Comparison of ENCODE assay signal across 1 cellular context in the genomic region with DNA sequence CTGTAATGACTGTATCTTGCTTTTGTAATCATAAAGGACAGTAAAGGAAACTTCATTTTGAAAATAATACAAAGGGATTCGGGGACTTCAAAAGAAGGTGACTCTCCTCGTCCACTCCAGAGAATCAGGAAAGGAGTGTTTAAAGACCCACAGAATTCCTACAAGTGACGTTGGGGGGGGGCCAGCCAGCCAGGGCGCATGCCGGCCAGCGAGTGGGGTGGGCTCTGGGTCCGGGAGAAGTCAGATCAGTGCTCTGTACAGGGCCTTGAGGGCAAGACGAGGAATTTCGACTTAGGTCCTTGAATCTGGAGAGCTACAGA.
TF ChIP-seq lines count a peak whose summit lies in the region.

No MANE protein-coding gene starts in this region.

TF ChIP-seq in GM23338, 12 proteins besides CTCF, POLR2A, EP300 and RAD21 (continued from another document):
- TF ChIP-seq, protein P1, sequence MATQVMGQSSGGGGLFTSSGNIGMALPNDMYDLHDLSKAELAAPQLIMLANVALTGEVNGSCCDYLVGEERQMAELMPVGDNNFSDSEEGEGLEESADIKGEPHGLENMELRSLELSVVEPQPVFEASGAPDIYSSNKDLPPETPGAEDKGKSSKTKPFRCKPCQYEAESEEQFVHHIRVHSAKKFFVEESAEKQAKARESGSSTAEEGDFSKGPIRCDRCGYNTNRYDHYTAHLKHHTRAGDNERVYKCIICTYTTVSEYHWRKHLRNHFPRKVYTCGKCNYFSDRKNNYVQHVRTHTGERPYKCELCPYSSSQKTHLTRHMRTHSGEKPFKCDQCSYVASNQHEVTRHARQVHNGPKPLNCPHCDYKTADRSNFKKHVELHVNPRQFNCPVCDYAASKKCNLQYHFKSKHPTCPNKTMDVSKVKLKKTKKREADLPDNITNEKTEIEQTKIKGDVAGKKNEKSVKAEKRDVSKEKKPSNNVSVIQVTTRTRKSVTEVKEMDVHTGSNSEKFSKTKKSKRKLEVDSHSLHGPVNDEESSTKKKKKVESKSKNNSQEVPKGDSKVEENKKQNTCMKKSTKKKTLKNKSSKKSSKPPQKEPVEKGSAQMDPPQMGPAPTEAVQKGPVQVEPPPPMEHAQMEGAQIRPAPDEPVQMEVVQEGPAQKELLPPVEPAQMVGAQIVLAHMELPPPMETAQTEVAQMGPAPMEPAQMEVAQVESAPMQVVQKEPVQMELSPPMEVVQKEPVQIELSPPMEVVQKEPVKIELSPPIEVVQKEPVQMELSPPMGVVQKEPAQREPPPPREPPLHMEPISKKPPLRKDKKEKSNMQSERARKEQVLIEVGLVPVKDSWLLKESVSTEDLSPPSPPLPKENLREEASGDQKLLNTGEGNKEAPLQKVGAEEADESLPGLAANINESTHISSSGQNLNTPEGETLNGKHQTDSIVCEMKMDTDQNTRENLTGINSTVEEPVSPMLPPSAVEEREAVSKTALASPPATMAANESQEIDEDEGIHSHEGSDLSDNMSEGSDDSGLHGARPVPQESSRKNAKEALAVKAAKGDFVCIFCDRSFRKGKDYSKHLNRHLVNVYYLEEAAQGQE (IDR thresholded peaks at IDR 0.05; ENCODE audit: unreplicated experiment): no peak
- TF ChIP-seq JUNB (IDR thresholded peaks at IDR 0.05; ENCODE audit: unreplicated experiment): no peak
- TF ChIP-seq POLR2AphosphoS5 (IDR thresholded peaks at IDR 0.05; ENCODE audit: low read depth): no peak
- no peak for TF ChIP-seq ZNF114 (CRISPR knock-in tag; IDR thresholded peaks at IDR 0.05)
- TF ChIP-seq, protein P2, sequence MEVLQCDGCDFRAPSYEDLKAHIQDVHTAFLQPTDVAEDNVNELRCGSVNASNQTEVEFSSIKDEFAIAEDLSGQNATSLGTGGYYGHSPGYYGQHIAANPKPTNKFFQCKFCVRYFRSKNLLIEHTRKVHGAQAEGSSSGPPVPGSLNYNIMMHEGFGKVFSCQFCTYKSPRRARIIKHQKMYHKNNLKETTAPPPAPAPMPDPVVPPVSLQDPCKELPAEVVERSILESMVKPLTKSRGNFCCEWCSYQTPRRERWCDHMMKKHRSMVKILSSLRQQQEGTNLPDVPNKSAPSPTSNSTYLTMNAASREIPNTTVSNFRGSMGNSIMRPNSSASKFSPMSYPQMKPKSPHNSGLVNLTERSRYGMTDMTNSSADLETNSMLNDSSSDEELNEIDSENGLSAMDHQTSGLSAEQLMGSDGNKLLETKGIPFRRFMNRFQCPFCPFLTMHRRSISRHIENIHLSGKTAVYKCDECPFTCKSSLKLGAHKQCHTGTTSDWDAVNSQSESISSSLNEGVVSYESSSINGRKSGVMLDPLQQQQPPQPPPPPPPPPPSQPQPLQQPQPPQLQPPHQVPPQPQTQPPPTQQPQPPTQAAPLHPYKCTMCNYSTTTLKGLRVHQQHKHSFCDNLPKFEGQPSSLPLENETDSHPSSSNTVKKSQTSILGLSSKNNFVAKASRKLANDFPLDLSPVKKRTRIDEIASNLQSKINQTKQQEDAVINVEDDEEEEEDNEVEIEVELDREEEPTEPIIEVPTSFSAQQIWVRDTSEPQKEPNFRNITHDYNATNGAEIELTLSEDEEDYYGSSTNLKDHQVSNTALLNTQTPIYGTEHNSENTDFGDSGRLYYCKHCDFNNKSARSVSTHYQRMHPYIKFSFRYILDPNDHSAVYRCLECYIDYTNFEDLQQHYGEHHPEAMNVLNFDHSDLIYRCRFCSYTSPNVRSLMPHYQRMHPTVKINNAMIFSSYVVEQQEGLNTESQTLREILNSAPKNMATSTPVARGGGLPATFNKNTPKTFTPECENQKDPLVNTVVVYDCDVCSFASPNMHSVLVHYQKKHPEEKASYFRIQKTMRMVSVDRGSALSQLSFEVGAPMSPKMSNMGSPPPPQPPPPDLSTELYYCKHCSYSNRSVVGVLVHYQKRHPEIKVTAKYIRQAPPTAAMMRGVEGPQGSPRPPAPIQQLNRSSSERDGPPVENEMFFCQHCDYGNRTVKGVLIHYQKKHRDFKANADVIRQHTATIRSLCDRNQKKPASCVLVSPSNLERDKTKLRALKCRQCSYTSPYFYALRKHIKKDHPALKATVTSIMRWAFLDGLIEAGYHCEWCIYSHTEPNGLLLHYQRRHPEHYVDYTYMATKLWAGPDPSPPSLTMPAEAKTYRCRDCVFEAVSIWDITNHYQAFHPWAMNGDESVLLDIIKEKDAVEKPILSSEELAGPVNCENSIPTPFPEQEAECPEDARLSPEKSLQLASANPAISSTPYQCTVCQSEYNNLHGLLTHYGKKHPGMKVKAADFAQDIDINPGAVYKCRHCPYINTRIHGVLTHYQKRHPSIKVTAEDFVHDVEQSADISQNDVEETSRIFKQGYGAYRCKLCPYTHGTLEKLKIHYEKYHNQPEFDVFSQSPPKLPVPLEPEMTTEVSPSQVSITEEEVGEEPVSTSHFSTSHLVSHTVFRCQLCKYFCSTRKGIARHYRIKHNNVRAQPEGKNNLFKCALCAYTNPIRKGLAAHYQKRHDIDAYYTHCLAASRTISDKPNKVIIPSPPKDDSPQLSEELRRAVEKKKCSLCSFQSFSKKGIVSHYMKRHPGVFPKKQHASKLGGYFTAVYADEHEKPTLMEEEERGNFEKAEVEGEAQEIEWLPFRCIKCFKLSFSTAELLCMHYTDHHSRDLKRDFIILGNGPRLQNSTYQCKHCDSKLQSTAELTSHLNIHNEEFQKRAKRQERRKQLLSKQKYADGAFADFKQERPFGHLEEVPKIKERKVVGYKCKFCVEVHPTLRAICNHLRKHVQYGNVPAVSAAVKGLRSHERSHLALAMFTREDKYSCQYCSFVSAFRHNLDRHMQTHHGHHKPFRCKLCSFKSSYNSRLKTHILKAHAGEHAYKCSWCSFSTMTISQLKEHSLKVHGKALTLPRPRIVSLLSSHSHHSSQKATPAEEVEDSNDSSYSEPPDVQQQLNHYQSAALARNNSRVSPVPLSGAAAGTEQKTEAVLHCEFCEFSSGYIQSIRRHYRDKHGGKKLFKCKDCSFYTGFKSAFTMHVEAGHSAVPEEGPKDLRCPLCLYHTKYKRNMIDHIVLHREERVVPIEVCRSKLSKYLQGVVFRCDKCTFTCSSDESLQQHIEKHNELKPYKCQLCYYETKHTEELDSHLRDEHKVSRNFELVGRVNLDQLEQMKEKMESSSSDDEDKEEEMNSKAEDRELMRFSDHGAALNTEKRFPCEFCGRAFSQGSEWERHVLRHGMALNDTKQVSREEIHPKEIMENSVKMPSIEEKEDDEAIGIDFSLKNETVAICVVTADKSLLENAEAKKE (CRISPR knock-in tag; IDR thresholded peaks at IDR 0.05): no peak
